Comparison of ENCODE assay signal across 9 cellular contexts in genomic region chr4:102823897-102824296, GRCh38. TPM values are rescaled to one million over a fixed set of nuclear protein-coding genes. Genes with fewer than 3 reads are reported as not detected.
A peak's percentile ranks its signal among the peaks of the same experiment; 100 is the strongest.
DNase-seq lines count a peak whose midpoint lies in the region; ATAC-seq, FAIRE-seq and TF ChIP-seq lines count a peak whose summit lies in the region.
"Had no signal": no experiment of that assay in that cellular context is flagged by ENCODE, and none has a peak within 500 bp of the region (broad histone marks: within the 10 kb centered on the region; RNA-seq: fewer than 3 reads in every experiment).

No MANE protein-coding gene starts in this region.

- H3K27me3 ChIP-seq in heart right ventricle (no peaks in the 10 kb centered on the region), GM12878 (replicated peaks in 1 of 2; ENCODE audit: control insufficient read depth in 2 of 2, insufficient read depth in 2 of 2, low read length in 1 of 2) (no peaks in the 10 kb centered on the region), lung (ENCODE audit: control insufficient read depth, insufficient read depth) (no peaks in the 10 kb centered on the region), upper lobe of left lung (no peaks in the 10 kb centered on the region)

- H4K20me1 ChIP-seq in GM12878 (ENCODE audit: control insufficient read depth, insufficient read depth) = peaks cover 3% of the 10 kb centered on the region; the same call in 1 of the 2 replicates

- H3K4me3 ChIP-seq in heart right ventricle = peak overlapping the region in 8 of 10 donors; percentile 71 to 91 (median 88)
- H3K4me3 ChIP-seq in GM12878 = peak overlapping the region; percentile 89
- H3K4me3 ChIP-seq in lung = peak overlapping the region; percentile 39
- H3K4me3 ChIP-seq in upper lobe of left lung = peak overlapping the region in 3 of 4 donors; percentile 57 to 86 (median 76)

- TF ChIP-seq POLR2A in GM12878 (IDR thresholded peaks at IDR 0.05; ENCODE audit: low read depth, low read length) (no peak), upper lobe of left lung (IDR thresholded peaks at IDR 0.05) (no peak)

- POLR2A ChIA-PET in GM12878 (lab: Charles Lee) = interaction anchor here (0.5 to 11.7 kb wide), 5 partner anchors 9 to 191 kb away, joined by 3 to 164 read pairs (median 7); partner anchors contain the start of genes CISD2 and MANBA

- H3K9me3 ChIP-seq in heart right ventricle (no peaks in the 10 kb centered on the region), GM12878 (replicated peaks; ENCODE audit: control insufficient read depth, insufficient read depth, low read length) (no peaks in the 10 kb centered on the region), lung (ENCODE audit: control insufficient read depth in 2 of 2, insufficient read depth in 1 of 2, low read length in 1 of 2) (no peaks in the 10 kb centered on the region), upper lobe of left lung (no peaks in the 10 kb centered on the region)

- no peak for TF ChIP-seq RAD21 in GM12878 (IDR thresholded peaks at IDR 0.05; ENCODE audit: insufficient read depth, low read depth, low read length)

- H3K79me2 ChIP-seq in GM12878 (ENCODE audit: control insufficient read depth, insufficient read depth, low read length) = peaks cover 89% of the 10 kb centered on the region

- peaks cover 0 to 36% (median 0%) of the 10 kb centered on the region in 9 donors for H3K36me3 ChIP-seq in heart right ventricle
- H3K36me3 ChIP-seq in GM12878 (ENCODE audit: control insufficient read depth in 2 of 2, insufficient read depth in 2 of 2, low read length in 1 of 2) = peaks cover 0 to 6% of the 10 kb centered on the region in 2 experiments; a peak in 2 of 4 replicates
- no peaks in the 10 kb centered on the region for H3K36me3 ChIP-seq in lung (ENCODE audit: control insufficient read depth in 2 of 2, insufficient read depth in 2 of 2, low read length in 2 of 2)
- H3K36me3 ChIP-seq in upper lobe of left lung = peaks cover 0 to 13% (median 0%) of the 10 kb centered on the region in 4 donors

- TF ChIP-seq CTCF in heart right ventricle (IDR thresholded peaks at IDR 0.05) = no peak
- TF ChIP-seq CTCF in GM12878 (IDR thresholded peaks at IDR 0.05 in 2 of 3, conservative IDR thresholded peaks at IDR 0.05 in 1 of 3; ENCODE audit: control insufficient read depth in 2 of 3, extremely low read depth in 1 of 3, insufficient read depth in 1 of 3, low read depth in 3 of 3, low read length in 3 of 3) = no peak
- TF ChIP-seq CTCF in lung (IDR thresholded peaks at IDR 0.05; ENCODE audit: control extremely low read depth, extremely low read depth) = no peak
- no peak for TF ChIP-seq CTCF in upper lobe of left lung (IDR thresholded peaks at IDR 0.05)

- CTCF ChIA-PET in GM12878 (lab: Yijun Ruan, JAX) = interaction anchor here (0.8 to 4.5 kb wide), 4 partner anchors 12 to 268 kb away, joined by 3 to 37 read pairs (median 5); no protein-coding TSS in a partner anchor

- no TSS peak for BruUV-seq in GM12878 (replicated peaks; lab: Mats Ljungman, UMichigan)

- RAD21 ChIA-PET in GM12878 (lab: Charles Lee; ENCODE audit: unreplicated experiment) = interaction anchor here (0.7 to 10.1 kb wide), 6 partner anchors 11 to 268 kb away, joined by 3 to 139 read pairs (median 5); partner anchors contain the start of gene CISD2

- peak overlapping the region; percentile 92 for H3K4me2 ChIP-seq in GM12878 (ENCODE audit: control insufficient read depth, insufficient read depth)

- no peak overlapping the region for H2AFZ ChIP-seq in GM12878 (ENCODE audit: control insufficient read depth, low read depth, low read length)

- in situ Hi-C loops in GM12878 (cut with MboI) = loop anchor here (25.0 kb wide), 1 partner anchor 188 kb away; the partner anchor contains the start of gene SLC9B1

- no peak for ATAC-seq in heart right ventricle
- no peak for ATAC-seq in left cardiac atrium
- no peak for ATAC-seq in GM12878
- no peak for ATAC-seq in lung (ENCODE audit: insufficient read depth, low FRiP score)
- ATAC-seq in upper lobe of left lung (ENCODE audit: low FRiP score in 2 of 2) = no peak
- ATAC-seq in GM18502 (IDR thresholded peaks at IDR 0.05; ENCODE audit: poor library complexity, unreplicated experiment) = no peak

- no peak for FAIRE-seq in GM12878 (lab: Jason Lieb, UNC)

- DNase-seq in heart right ventricle = no peak
- no peak for DNase-seq in left cardiac atrium
- no peak for DNase-seq in GM12878 (ENCODE audit: low read depth, low spot score)
- DNase-seq in lung (ENCODE audit: low spot score) = no peak
- no peak for DNase-seq in upper lobe of left lung
- no peak for DNase-seq in NCI-H510A (lab: John Stamatoyannopoulos, UW)
- DNase-seq in NCI-H128 (lab: John Stamatoyannopoulos, UW; ENCODE audit: unreplicated experiment) = no peak
- DNase-seq: Calu3 had no signal

- SMC1A ChIA-PET in GM12878 (lab: Charles Lee; ENCODE audit: uncharacterized antibody, unreplicated experiment) = interaction anchor here (0.9 to 8.9 kb wide), 11 partner anchors 12 to 268 kb away, joined by 3 to 91 read pairs (median 6); partner anchors contain the start of gene CISD2

- no peak for TF ChIP-seq EP300 in GM12878 (IDR thresholded peaks at IDR 0.05; ENCODE audit: borderline replicate concordance in 1 of 2, control insufficient read depth in 1 of 2, low read depth in 2 of 2, low read length in 2 of 2)
- no peak for TF ChIP-seq EP300 in upper lobe of left lung (IDR thresholded peaks at IDR 0.05)

- H3K27ac ChIP-seq in heart right ventricle (peak overlapping the region in 4 of 10 donors; percentile 18 to 100 (median 100)), GM12878 (ENCODE audit: control insufficient read depth, insufficient read depth) (no peak overlapping the region), lung (ENCODE audit: low read depth in 1 of 2, low read length in 1 of 2) (no peak overlapping the region), upper lobe of left lung (peak overlapping the region; percentile 98 to 100 (median 100))

- peak overlapping the region; percentile 25; the same call in 1 of the 2 replicates for H3K9ac ChIP-seq in GM12878 (ENCODE audit: control insufficient read depth, insufficient read depth, low read length)

- H3K4me1 ChIP-seq in heart right ventricle (peaks cover 3 to 67% (median 64%) of the 10 kb centered on the region in 9 donors), GM12878 (ENCODE audit: control insufficient read depth, insufficient read depth, low read length) (no peaks in the 10 kb centered on the region), lung (ENCODE audit: control insufficient read depth in 2 of 2, insufficient read depth in 2 of 2, low read length in 2 of 2) (peaks cover under 1 to 19% of the 10 kb centered on the region in 2 donors), upper lobe of left lung (peaks cover 51 to 61% (median 60%) of the 10 kb centered on the region in 4 donors)

- WGBS in heart right ventricle, 2 donors = 40 to 41% methylated on average over 4 of the region's 4 CpGs
- WGBS in GM12878 (ENCODE audit: insufficient coverage, insufficient replicate concordance, low lambda C conversion rate, missing lambda C conversion rate) = 0% methylated on average over 4 of the region's 4 CpGs
- WGBS in lung, 2 donors = 30 to 55% methylated on average over 4 of the region's 4 CpGs
- 35 to 37% methylated on average over 4 of the region's 4 CpGs for WGBS in upper lobe of left lung, 2 donors

- intact Hi-C loops in heart right ventricle (cut with DNase I) (loop anchor here in 2 of 10 donors (10.0 kb wide), 2 partner anchors 59 to 191 kb away; partner anchors contain the start of genes MANBA (in 1 of the 2) and SLC9B1 (in 1 of the 2)), left cardiac atrium (cut with DNase I) (no loop called here), GM12878 (cut with micrococcal nuclease; ENCODE audit: unreplicated experiment) (loop anchor here (10.0 kb wide), 1 partner anchor 479 kb away; the partner anchor contains the start of gene SLC39A8)

RNA-seq across cellular contexts. Expression of gene UBE2D3, which starts 3.5 kb away (rescaled TPM):
- 100 to 1,000 TPM; 210 to 297 (median 250) TPM for total RNA-seq in heart right ventricle
- polyA plus RNA-seq in heart right ventricle = 100 to 1,000 TPM in 1 of 2 donors, 10 to 100 TPM in 1; 99.3 to 227 TPM
- total RNA-seq in left cardiac atrium = 100 to 1,000 TPM; 233 to 294 TPM
- total RNA-seq in GM12878 (2013; cell fraction: nucleolus; rRNA removed) = 344 and 349 TPM in 2 replicates
- 496 and 526 TPM in 2 replicates for total RNA-seq in GM12878 (2014; rRNA removed)
- 304 and 308 TPM in 2 replicates for total RNA-seq in GM12878 (2014; rRNA removed; fragmentation: Illumina TruSeq; extraction: Trizol)
- total RNA-seq in GM12878 (2021) = 284 and 293 TPM in 2 replicates
- polyA plus RNA-seq in GM12878 (2011; ENCODE audit: low read depth) = 341 TPM
- polyA plus RNA-seq in GM12878 (2011; rRNA removed) = 572 and 603 TPM in 2 replicates
- polyA plus RNA-seq in GM12878 (2011; cell fraction: cytosol; rRNA removed) = 397 and 415 TPM in 2 replicates
- polyA plus RNA-seq in GM12878 (2011; cell fraction: nucleus; rRNA removed) = 332 and 396 TPM in 2 replicates
- polyA plus RNA-seq in GM12878 (2012) = 276 and 301 TPM in 2 replicates
- polyA plus RNA-seq in GM12878 (2014; fragmentation: Illumina TruSeq; extraction: Trizol) = 532 and 673 TPM in 2 replicates
- polyA plus RNA-seq in GM12878 (2014; fragmentation: Nextera tagmentation; extraction: Ambion mirVana) = 100 to 1,000 TPM; 162 to 186 TPM
- polyA plus RNA-seq in GM12878 (2014; rRNA removed) = 329 and 344 TPM in 2 replicates
- 100 to 1,000 TPM; 460 to 472 TPM for polyA plus RNA-seq in GM12878 (2016; fragmentation: Nextera tagmentation; extraction: Ambion mirVana)
- 260 and 370 TPM in 2 replicates for polyA minus RNA-seq in GM12878 (2011; rRNA and poly(A)+ RNA removed)
- polyA minus RNA-seq in GM12878 (2011; cell fraction: cytosol; rRNA and poly(A)+ RNA removed) = 167 and 178 TPM in 2 replicates
- 166 and 308 TPM in 2 replicates for polyA minus RNA-seq in GM12878 (2011; cell fraction: nucleus; rRNA and poly(A)+ RNA removed)
- total RNA-seq in lung = 100 to 1,000 TPM; 252 to 373 TPM
- polyA plus RNA-seq in lung = 100 to 1,000 TPM; 165 to 293 TPM
- total RNA-seq in upper lobe of left lung = 100 to 1,000 TPM; 215 to 376 (median 317) TPM

RNA-seq across cellular contexts. Expression of gene CISD2, which starts 44.9 kb away (rescaled TPM):
- total RNA-seq in heart right ventricle = 10 to 100 TPM; 12.1 to 22.1 (median 16.9) TPM
- 10 to 100 TPM; 11.0 to 31.0 TPM for polyA plus RNA-seq in heart right ventricle
- total RNA-seq in left cardiac atrium = 10 to 100 TPM; 18.5 to 20.0 TPM
- total RNA-seq in GM12878 (2013; cell fraction: nucleolus; rRNA removed) = 8.6 and 10.1 TPM in 2 replicates
- 33.4 and 39.6 TPM in 2 replicates for total RNA-seq in GM12878 (2014; rRNA removed)
- total RNA-seq in GM12878 (2014; rRNA removed; fragmentation: Illumina TruSeq; extraction: Trizol) = 34.0 and 35.4 TPM in 2 replicates
- total RNA-seq in GM12878 (2021) = 29.1 and 31.7 TPM in 2 replicates
- 11.5 TPM for polyA plus RNA-seq in GM12878 (2011; ENCODE audit: low read depth)
- polyA plus RNA-seq in GM12878 (2011; rRNA removed) = 42.4 and 75.5 TPM in 2 replicates
- polyA plus RNA-seq in GM12878 (2011; cell fraction: cytosol; rRNA removed) = 15.0 and 23.2 TPM in 2 replicates
- 10.7 and 11.9 TPM in 2 replicates for polyA plus RNA-seq in GM12878 (2011; cell fraction: nucleus; rRNA removed)
- 29.2 and 31.4 TPM in 2 replicates for polyA plus RNA-seq in GM12878 (2012)
- polyA plus RNA-seq in GM12878 (2014; fragmentation: Illumina TruSeq; extraction: Trizol) = 31.4 and 36.2 TPM in 2 replicates
- polyA plus RNA-seq in GM12878 (2014; fragmentation: Nextera tagmentation; extraction: Ambion mirVana) = 10 to 100 TPM; 52.3 to 55.9 TPM
- 28.6 and 29.5 TPM in 2 replicates for polyA plus RNA-seq in GM12878 (2014; rRNA removed)
- polyA plus RNA-seq in GM12878 (2016; fragmentation: Nextera tagmentation; extraction: Ambion mirVana) = 100 to 1,000 TPM; 128 to 132 TPM
- 12.0 and 13.4 TPM in 2 replicates for polyA minus RNA-seq in GM12878 (2011; rRNA and poly(A)+ RNA removed)
- 5.3 and 11.3 TPM in 2 replicates for polyA minus RNA-seq in GM12878 (2011; cell fraction: cytosol; rRNA and poly(A)+ RNA removed)
- 3.0 and 4.2 TPM in 2 replicates for polyA minus RNA-seq in GM12878 (2011; cell fraction: nucleus; rRNA and poly(A)+ RNA removed)
- total RNA-seq in lung = 10 to 100 TPM; 23.2 to 27.1 TPM
- polyA plus RNA-seq in lung = 10 to 100 TPM; 18.7 to 29.8 TPM
- total RNA-seq in upper lobe of left lung = 10 to 100 TPM in 4 of 6 donors, 1 to 10 TPM in 2; 1.3 to 30.3 (median 18.3) TPM

Comparison
In these comparisons a context has a peak if more than half of its experiments do, and no peak if none do; other contexts are left out.
1. H3K27ac ChIP-seq: peak in upper lobe of left lung (4 of 4); none in GM12878 (single experiment) and lung (0 of 2).
2. H3K4me3 ChIP-seq: peak in every context shown above with its lines; median percentile 89 in GM12878; 88 in heart right ventricle; 76 in upper lobe of left lung; 39 in lung.